In genomic region chr5:68950111-68950510, GRCh38 we compare ENCODE assay signal across 22 cellular contexts.
DNase-seq lines count a peak whose midpoint lies in the region; ATAC-seq and TF ChIP-seq lines count a peak whose summit lies in the region.
"Had no signal": no experiment of that assay in that cellular context is flagged by ENCODE, and none has a peak within 500 bp of the region (broad histone marks: within the 10 kb centered on the region; RNA-seq: fewer than 3 reads in every experiment).

No MANE protein-coding gene starts in this region.

- BruUV-seq in PC-3 (replicated peaks; lab: Mats Ljungman, UMichigan), result no TSS peak

- H2BK15ac ChIP-seq in mesendoderm (replicated peaks; ENCODE audit: low read depth), result no peak overlapping the region

- no peaks in the 10 kb centered on the region for H3K79me2 ChIP-seq in mesendoderm (ENCODE audit: control insufficient read depth, insufficient read depth, low read length)
- H3K79me2 ChIP-seq in PC-3 (ENCODE audit: low read length), result no peaks in the 10 kb centered on the region

- no peaks in the 10 kb centered on the region for H3K4me1 Mint-ChIP-seq in T-helper 17 cell
- H3K4me1 Mint-ChIP-seq: activated CD8-positive, alpha-beta memory T cell treated with anti-CD3 and anti-CD28 coated beads, Interleukin-2, amount 10 ng/mL, durations not matched to agents 7 days and 5 days; CD4-positive, alpha-beta memory T cell; stimulated activated naive CD8-positive, alpha-beta T cell treated with anti-CD3 and anti-CD28 coated beads, Interleukin-15, amount 100 ng/mL, for 72 hours had no signal

- ATAC-seq in PC-3 (no peak), T-helper 17 cell (no peak)
- ATAC-seq: A549; activated CD8-positive, alpha-beta memory T cell treated with anti-CD3 and anti-CD28 coated beads, Interleukin-2, amount 10 ng/mL, durations not matched to agents 7 days and 5 days; stimulated activated naive CD8-positive, alpha-beta T cell treated with anti-CD3 and anti-CD28 coated beads, Interleukin-15, amount 100 ng/mL, for 72 hours had no signal

- H3K4me2 ChIP-seq in mesendoderm (ENCODE audit: low read length) (no peak overlapping the region), PC-3 (ENCODE audit: low read length) (no peak overlapping the region)
- H3K4me2 ChIP-seq: A549 had no signal

- CTCF ChIA-PET in PC-3 (lab: Charles Lee), result no interaction called here

- H3K23ac ChIP-seq in mesendoderm (ENCODE audit: low read length), result no peak overlapping the region

- H2BK5ac ChIP-seq in mesendoderm (ENCODE audit: low read length), result no peak overlapping the region

- H4K5ac ChIP-seq in mesendoderm (ENCODE audit: low read length), result no peak overlapping the region

- peaks cover 36% of the 10 kb centered on the region for H3K27me3 Mint-ChIP-seq in T-helper 17 cell
- H3K27me3 Mint-ChIP-seq: stimulated activated naive CD8-positive, alpha-beta T cell treated with anti-CD3 and anti-CD28 coated beads, Interleukin-15, amount 100 ng/mL, for 72 hours had no signal

- no peaks in the 10 kb centered on the region for H3K79me1 ChIP-seq in mesendoderm (ENCODE audit: low read length)

- H3K4ac ChIP-seq in mesendoderm (ENCODE audit: low read depth, low read length), result no peak overlapping the region

- no peaks in the 10 kb centered on the region for H4K20me1 ChIP-seq in PC-3 (ENCODE audit: low read length)

- POLR2A ChIA-PET in PC-3 (lab: Charles Lee; ENCODE audit: unreplicated experiment), result interaction anchor here (0.6 kb wide), 1 partner anchor 14 kb away, joined by 4 read pairs; no protein-coding TSS in a partner anchor

- H2AFZ ChIP-seq in PC-3 (ENCODE audit: low read length), result no peak overlapping the region

- peaks cover 4% of the 10 kb centered on the region for H3K4me1 ChIP-seq in mesendoderm (ENCODE audit: control insufficient read depth, low read depth, low read length)
- H3K4me1 ChIP-seq in PC-3 (ENCODE audit: insufficient read depth, low read length), result no peaks in the 10 kb centered on the region
- H3K4me1 ChIP-seq: A549, ascending aorta, Peyer's patch, spleen had no signal

- H3K9ac ChIP-seq in mesendoderm (ENCODE audit: low read length) (no peak overlapping the region), PC-3 (ENCODE audit: low read length) (no peak overlapping the region)

- no peak overlapping the region for H3K4me3 Mint-ChIP-seq in T-helper 17 cell
- H3K4me3 Mint-ChIP-seq: activated CD8-positive, alpha-beta memory T cell treated with anti-CD3 and anti-CD28 coated beads, Interleukin-2, amount 10 ng/mL, durations not matched to agents 7 days and 5 days; CD4-positive, alpha-beta memory T cell; stimulated activated naive CD8-positive, alpha-beta T cell treated with anti-CD3 and anti-CD28 coated beads, Interleukin-15, amount 100 ng/mL, for 72 hours had no signal

- no CpG with 5 or more reads among the region's 6 CpGs for WGBS in mesendoderm (ENCODE audit: extremely low coverage, insufficient coverage, low lambda C conversion rate)

- H3F3A ChIP-seq in PC-3 (ENCODE audit: low read length, unreplicated experiment), result no peaks in the 10 kb centered on the region

- H3K9me2 ChIP-seq in PC-3 (replicated peaks; ENCODE audit: low read length), result no peaks in the 10 kb centered on the region

- DNase-seq in NCI-H446 treated with DMSO at 0.1 percent for 48 hours (lab: John Stamatoyannopoulos, UW) (peak; percentile 10), NCI-H446 (lab: John Stamatoyannopoulos, UW) (no peak), caudate nucleus (lab: John Stamatoyannopoulos, UW) (peak in 3 of 61 donors; percentile 9 to 15 (median 12)), mesendoderm (peak; percentile 81), PC-3 (no peak), cardiac septum (ENCODE audit: low spot score) (no peak), T-helper 17 cell (no peak)
- no peak for DNase-seq in effector CD8-positive, alpha-beta T cell (lab: John Stamatoyannopoulos, UW)
- DNase-seq: activated CD4-positive, CD25-positive, alpha-beta regulatory T cell; activated CD8-positive, alpha-beta memory T cell treated with anti-CD3 and anti-CD28 coated beads, Interleukin-2, amount 10 ng/mL, durations not matched to agents 7 days and 5 days; activated gamma-delta T cell treated with Interleukin-2 at 50 U/mL for 16 hours; CD4-positive, alpha-beta memory T cell; KBM-7; mesenchymal stem cell; NCI-H1092 treated with DMSO at 0.1 percent for 48 hours; NCI-H69; Peyer's patch; spleen; stimulated activated naive CD8-positive, alpha-beta T cell treated with anti-CD3 and anti-CD28 coated beads, Interleukin-15, amount 100 ng/mL, for 72 hours; SW 1271 had no signal

- H4K8ac ChIP-seq in mesendoderm (ENCODE audit: low read depth, low read length), result no peak overlapping the region

- no peak for TF ChIP-seq CTCF in PC-3 (conservative IDR thresholded peaks at IDR 0.05; ENCODE audit: low read depth, low read length)

- H3K9me3 ChIP-seq in PC-3 (ENCODE audit: low read length) (no peaks in the 10 kb centered on the region), T-helper 17 cell (ENCODE audit: control insufficient read depth, low read length, poor library complexity, severe bottlenecking) (no peaks in the 10 kb centered on the region)
- H3K9me3 ChIP-seq: A549, ascending aorta, Peyer's patch, spleen had no signal

- H3K36me3 Mint-ChIP-seq in T-helper 17 cell (ENCODE audit: low read depth), result peaks cover 2% of the 10 kb centered on the region
- H3K36me3 Mint-ChIP-seq: activated CD8-positive, alpha-beta memory T cell treated with anti-CD3 and anti-CD28 coated beads, Interleukin-2, amount 10 ng/mL, durations not matched to agents 7 days and 5 days; CD4-positive, alpha-beta memory T cell had no signal

- intact Hi-C loops in PC-3 (cut with micrococcal nuclease), result no loop called here
- intact Hi-C loops in cardiac septum (cut with DNase I), result no loop called here

- H3K4me3 ChIP-seq in mesendoderm (ENCODE audit: low read length), result no peak overlapping the region
- no peak overlapping the region for H3K4me3 ChIP-seq in PC-3 (ENCODE audit: low read length)
- H3K4me3 ChIP-seq: A549, ascending aorta, Peyer's patch, spleen had no signal

- H2BK120ac ChIP-seq in mesendoderm (ENCODE audit: low read depth, low read length), result no peak overlapping the region

- H2AK5ac ChIP-seq in mesendoderm (ENCODE audit: low read length), result no peak overlapping the region

- no peak overlapping the region for H3K27ac Mint-ChIP-seq in T-helper 17 cell
- H3K27ac Mint-ChIP-seq: activated CD8-positive, alpha-beta memory T cell treated with anti-CD3 and anti-CD28 coated beads, Interleukin-2, amount 10 ng/mL, durations not matched to agents 7 days and 5 days; CD4-positive, alpha-beta memory T cell; stimulated activated naive CD8-positive, alpha-beta T cell treated with anti-CD3 and anti-CD28 coated beads, Interleukin-15, amount 100 ng/mL, for 72 hours had no signal

- H3K56ac ChIP-seq in mesendoderm (ENCODE audit: low read length), result no peak overlapping the region

- H3K36me3 ChIP-seq in mesendoderm (ENCODE audit: control insufficient read depth, insufficient read depth, low read length) (no peaks in the 10 kb centered on the region), PC-3 (ENCODE audit: low read depth, low read length) (no peaks in the 10 kb centered on the region)
- H3K36me3 ChIP-seq: ascending aorta, Peyer's patch, spleen had no signal

- no peaks in the 10 kb centered on the region for H3K27me3 ChIP-seq in mesendoderm (ENCODE audit: insufficient read depth, low read length, poor library complexity)
- peaks cover 10% of the 10 kb centered on the region; the same call in 1 of the 2 replicates for H3K27me3 ChIP-seq in PC-3 (ENCODE audit: low read length)
- H3K27me3 ChIP-seq: ascending aorta, Peyer's patch, spleen had no signal

- H3K18ac ChIP-seq in mesendoderm (ENCODE audit: low read length), result no peak overlapping the region

- H3K27ac ChIP-seq in caudate nucleus (ENCODE audit: low read depth, low read length) (peak overlapping the region; percentile 68), mesendoderm (ENCODE audit: low read depth, low read length) (no peak overlapping the region), PC-3 (ENCODE audit: low read length) (no peak overlapping the region)
- H3K27ac ChIP-seq: A549, ascending aorta, Peyer's patch, spleen had no signal

Comparison
In these comparisons a context has a peak if more than half of its experiments do, and no peak if none do; other contexts are left out.
1. DNase-seq: peak in NCI-H446 treated with DMSO at 0.1 percent for 48 hours (single experiment) and mesendoderm (single experiment); none in NCI-H446 (0 of 2), PC-3 (single experiment), cardiac septum (single experiment), T-helper 17 cell (0 of 3) and effector CD8-positive, alpha-beta T cell (single experiment).